In the genomic region with DNA sequence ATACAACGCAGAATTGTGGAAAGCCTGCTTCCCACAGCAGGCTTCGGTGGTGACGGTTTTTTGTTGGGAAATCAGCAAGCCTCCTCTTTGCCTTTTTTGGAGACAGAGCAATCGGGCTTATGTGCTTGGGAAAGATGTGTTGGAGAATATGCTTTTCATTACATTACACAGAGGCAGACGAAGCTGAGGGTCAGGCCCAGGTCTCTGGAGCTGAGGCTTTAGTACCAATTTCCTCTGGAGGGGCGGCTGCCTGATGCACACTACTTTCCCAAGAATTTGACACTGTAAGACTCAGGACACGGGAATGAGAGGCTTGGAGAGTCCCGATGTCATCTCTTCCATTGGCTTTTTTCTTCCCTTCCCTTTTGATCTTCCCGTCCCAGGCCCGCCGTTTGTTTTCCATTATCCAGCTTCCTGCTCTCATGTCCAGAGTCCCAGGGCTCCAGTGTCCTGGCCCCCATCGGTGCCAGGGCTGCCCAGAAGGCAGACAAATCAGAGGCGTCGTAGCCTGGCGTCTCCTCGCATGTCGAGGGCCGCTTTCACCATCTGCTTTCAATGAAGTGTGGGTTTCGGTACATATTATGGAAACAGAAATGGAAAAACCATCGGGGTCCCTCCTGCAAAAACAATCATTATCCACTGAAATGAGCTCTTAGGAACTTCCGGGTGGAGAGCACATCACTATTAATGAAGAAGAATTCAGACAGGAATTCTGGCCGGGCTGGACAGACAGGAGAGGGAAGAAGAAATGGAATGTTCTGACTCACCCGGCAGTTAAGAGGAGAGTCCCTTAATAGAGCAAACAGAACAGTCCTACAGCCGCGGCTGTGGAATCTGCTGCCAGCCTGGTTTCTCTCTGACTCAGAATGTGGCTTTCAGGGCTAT, we compare ENCODE assay signal across 8 cellular contexts.
DNase-seq lines count a peak whose midpoint lies in the region; ATAC-seq and TF ChIP-seq lines count a peak whose summit lies in the region.
"Had no signal": no experiment of that assay in that cellular context is flagged by ENCODE, and none has a peak within 500 bp of the region (broad histone marks: within the 10 kb centered on the region; RNA-seq: fewer than 3 reads in every experiment).

No MANE protein-coding gene starts in this region.

- WGBS in transverse colon (ENCODE audit: low coverage in 1 of 2), 2 donors, result 63% methylated on average over 2 to 25 of the region's 25 CpGs

- H3K79me2 ChIP-seq in HCT116 (ENCODE audit: insufficient read depth, low read length), result no peaks in the 10 kb centered on the region

- no peak for TF ChIP-seq CTCF in HCT116 (IDR thresholded peaks at IDR 0.05 in 2 of 3, conservative IDR thresholded peaks at IDR 0.05 in 1 of 3; ENCODE audit: borderline replicate concordance in 1 of 3, insufficient read depth in 1 of 3, low read depth in 2 of 3, low read length in 2 of 3)
- TF ChIP-seq CTCF in kidney epithelial cell (IDR thresholded peaks at IDR 0.05; ENCODE audit: insufficient read depth, low read length, poor library complexity, severe bottlenecking), result no peak
- TF ChIP-seq CTCF in transverse colon (IDR thresholded peaks at IDR 0.05), result no peak

- H3K4me3 Mint-ChIP-seq in naive thymus-derived CD8-positive, alpha-beta T cell, result no peak overlapping the region

- H3K27ac ChIP-seq in HCT116 (ENCODE audit: low read depth, low read length), result no peak overlapping the region
- H3K27ac ChIP-seq in transverse colon, result peak overlapping the region; percentile 15 to 72 (median 68)
- H3K27ac ChIP-seq in effector memory CD4-positive, alpha-beta T cell (ENCODE audit: insufficient read depth, low read length, poor library complexity, severe bottlenecking), result no peak overlapping the region

- no TSS peak for BruUV-seq in HCT116 (replicated peaks; lab: Mats Ljungman, UMichigan)

- TF ChIP-seq EP300 in transverse colon (IDR thresholded peaks at IDR 0.05; ENCODE audit: low read depth), result no peak

- H3K36me3 ChIP-seq in HCT116 (ENCODE audit: control insufficient read depth in 1 of 2, insufficient read depth in 2 of 2, low read length in 2 of 2) (no peaks in the 10 kb centered on the region), kidney epithelial cell (ENCODE audit: control insufficient read depth, insufficient read depth, low read length) (no peaks in the 10 kb centered on the region), transverse colon (no peaks in the 10 kb centered on the region)
- H3K36me3 ChIP-seq in effector memory CD4-positive, alpha-beta T cell (ENCODE audit: control insufficient read depth, insufficient read depth, low read length), result no peaks in the 10 kb centered on the region

- peak overlapping the region; percentile 65 for H2AFZ ChIP-seq in HCT116 (ENCODE audit: low read depth, low read length, poor library complexity, severe bottlenecking)

- H3K9me2 ChIP-seq in HCT116 (ENCODE audit: insufficient read depth), result no peaks in the 10 kb centered on the region

- in situ Hi-C loops in transverse colon (cut with MboI; ENCODE audit: low pct_ligation_motif_present in 1 of 4, low pct_unique_long_range_greater_than_20kb in 1 of 4, low sequenced_read_pairs in 3 of 4), result no loop called here

- H3K4me1 Mint-ChIP-seq in naive thymus-derived CD8-positive, alpha-beta T cell, result no peaks in the 10 kb centered on the region

- H3K9me3 Mint-ChIP-seq in naive thymus-derived CD8-positive, alpha-beta T cell, result no peaks in the 10 kb centered on the region

- peak overlapping the region; percentile 57 for H3K4me2 ChIP-seq in HCT116 (ENCODE audit: low read length)

- H3K9me3 ChIP-seq in HCT116 (ENCODE audit: control insufficient read depth in 1 of 2, insufficient read depth in 1 of 2, low read depth in 1 of 2, low read length in 2 of 2), result no peaks in the 10 kb centered on the region
- H3K9me3 ChIP-seq in transverse colon, result no peaks in the 10 kb centered on the region
- H3K9me3 ChIP-seq in effector memory CD4-positive, alpha-beta T cell (ENCODE audit: control insufficient read depth, low read length), result no peaks in the 10 kb centered on the region

- 0 out of 2 replicates have a peak overlapping the region, but pooled peaks have one; percentile 17 for H3K9ac ChIP-seq in HCT116 (ENCODE audit: low read length)

- no peaks in the 10 kb centered on the region for H4K20me1 ChIP-seq in HCT116 (ENCODE audit: insufficient read depth)

- H3K27me3 Mint-ChIP-seq in naive thymus-derived CD8-positive, alpha-beta T cell, result peaks cover 4 to 22% (median 10%) of the 10 kb centered on the region in 5 donors

- POLR2A ChIA-PET in HCT116 (lab: Charles Lee), result no interaction called here
- POLR2A ChIA-PET in naive thymus-derived CD8-positive, alpha-beta T cell (lab: Charles Lee), result no interaction called here

- intact Hi-C loops in HCT116 (cut with micrococcal nuclease), result no loop called here
- intact Hi-C loops in transverse colon (cut with DNase I; ENCODE audit: low total_unique reads), result loop anchor here (10.0 kb wide), 1 partner anchor 128 kb away; a partner anchor contains a TSS

- no peak overlapping the region for H3K27ac Mint-ChIP-seq in naive thymus-derived CD8-positive, alpha-beta T cell

- RAD21 ChIA-PET in HCT116 (lab: Charles Lee; ENCODE audit: low non-redundant PET in 1 of 2, low total read pairs in 2 of 2, uncharacterized antibody in 2 of 2, unreplicated experiment in 2 of 2), result no interaction called here

- no peak for DNase-seq in HCT116 (ENCODE audit: low read depth, low spot score)
- peak; percentile 92 for DNase-seq in astrocyte of the hippocampus (ENCODE audit: low read depth, low spot score)
- peak; percentile 81 for DNase-seq in kidney epithelial cell (ENCODE audit: low read depth)
- DNase-seq in transverse colon, result no peak
- DNase-seq in effector memory CD4-positive, alpha-beta T cell, result no peak
- no peak for DNase-seq in naive thymus-derived CD8-positive, alpha-beta T cell
- DNase-seq in KG1 (lab: John Stamatoyannopoulos, UW), result no peak
- DNase-seq: hippocampal formation had no signal

- no peaks in the 10 kb centered on the region for H3K36me3 Mint-ChIP-seq in naive thymus-derived CD8-positive, alpha-beta T cell

- peak; percentile 81 for ATAC-seq in HCT116
- no peak for ATAC-seq in naive thymus-derived CD8-positive, alpha-beta T cell

- H3K4me1 ChIP-seq in HCT116 (ENCODE audit: control insufficient read depth in 1 of 2, insufficient read depth in 2 of 2, low read length in 2 of 2) (peaks cover 4 to 28% of the 10 kb centered on the region in 2 experiments; a peak in 3 of 4 replicates), transverse colon (peaks cover 0 to 10% (median 9%) of the 10 kb centered on the region in 4 donors)
- H3K4me1 ChIP-seq in effector memory CD4-positive, alpha-beta T cell (ENCODE audit: control insufficient read depth, insufficient read depth, low read length, poor library complexity, severe bottlenecking), result no peaks in the 10 kb centered on the region

- no peak for TF ChIP-seq RAD21 in HCT116 (IDR thresholded peaks at IDR 0.05; ENCODE audit: low read depth)

- no peak overlapping the region for H3K4me3 ChIP-seq in HCT116 (replicated peaks in 1 of 2; ENCODE audit: low read depth in 1 of 2, low read length in 2 of 2)
- H3K4me3 ChIP-seq in kidney epithelial cell (ENCODE audit: low read depth, low read length), result no peak overlapping the region
- no peak overlapping the region for H3K4me3 ChIP-seq in transverse colon
- no peak overlapping the region for H3K4me3 ChIP-seq in effector memory CD4-positive, alpha-beta T cell (ENCODE audit: insufficient read depth, low read depth, low read length, poor library complexity, severe bottlenecking)

- H3K27me3 ChIP-seq in HCT116 (ENCODE audit: insufficient read depth, low read length) (no peaks in the 10 kb centered on the region), kidney epithelial cell (ENCODE audit: control insufficient read depth, insufficient read depth, low read length) (no peaks in the 10 kb centered on the region), transverse colon (no peaks in the 10 kb centered on the region)
- H3K27me3 ChIP-seq in effector memory CD4-positive, alpha-beta T cell (replicated peaks; ENCODE audit: control insufficient read depth, insufficient read depth, low read length, poor library complexity, severe bottlenecking), result no peaks in the 10 kb centered on the region

- no peak for TF ChIP-seq POLR2A in HCT116 (IDR thresholded peaks at IDR 0.05; ENCODE audit: borderline replicate concordance, extremely low read depth, insufficient read depth, insufficient read length)
- TF ChIP-seq POLR2A in transverse colon (IDR thresholded peaks at IDR 0.05), result no peak

- CTCF ChIA-PET in HCT116 (lab: Charles Lee), result no interaction called here

TF ChIP-seq in HCT116, 20 proteins besides CTCF, POLR2A, EP300 and RAD21 (continues in another document):
- TF ChIP-seq YY1 (IDR thresholded peaks at IDR 0.05; ENCODE audit: extremely low read depth, insufficient replicate concordance, low read depth, low read length) (no peak), POLR2AphosphoS5 (IDR thresholded peaks at IDR 0.05; ENCODE audit: low read depth, low read length) (no peak), SRF (IDR thresholded peaks at IDR 0.05; ENCODE audit: low read depth) (no peak), FOSL1 (IDR thresholded peaks at IDR 0.05; ENCODE audit: low read depth) (peak; percentile 41), ELF1 (IDR thresholded peaks at IDR 0.05; ENCODE audit: borderline replicate concordance, low read depth) (peak; percentile 13; the same call in 1 of the 2 replicates), TCF7L2 (IDR thresholded peaks at IDR 0.05; ENCODE audit: borderline replicate concordance, extremely low read depth, insufficient read depth, insufficient read length) (no peak)
- TF ChIP-seq, protein P1, sequence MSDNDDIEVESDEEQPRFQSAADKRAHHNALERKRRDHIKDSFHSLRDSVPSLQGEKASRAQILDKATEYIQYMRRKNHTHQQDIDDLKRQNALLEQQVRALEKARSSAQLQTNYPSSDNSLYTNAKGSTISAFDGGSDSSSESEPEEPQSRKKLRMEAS (IDR thresholded peaks at IDR 0.05), result 0 out of 2 replicates have a peak, but pooled peaks have one; percentile 16

Comparison
In these comparisons a context has a peak if more than half of its experiments do, and no peak if none do; other contexts are left out.
1. DNase-seq: peak in astrocyte of the hippocampus (single experiment) and kidney epithelial cell (single experiment); none in HCT116 (single experiment), transverse colon (single experiment), effector memory CD4-positive, alpha-beta T cell (0 of 3), naive thymus-derived CD8-positive, alpha-beta T cell (0 of 10) and KG1 (single experiment).
2. H3K27ac ChIP-seq: peak in transverse colon (4 of 4); none in HCT116 (single experiment) and effector memory CD4-positive, alpha-beta T cell (single experiment).